In genomic region chr4:100106982-100107381, GRCh38 we compare ENCODE assay signal across 8 cellular contexts.
DNase-seq lines count a peak whose midpoint lies in the region; ATAC-seq and FAIRE-seq lines count a peak whose summit lies in the region.
"Had no signal": no experiment of that assay in that cellular context is flagged by ENCODE, and none has a peak within 500 bp of the region (broad histone marks: within the 10 kb centered on the region; RNA-seq: fewer than 3 reads in every experiment).

No MANE protein-coding gene starts in this region.

- no peaks in the 10 kb centered on the region for H3K36me3 Mint-ChIP-seq in stimulated activated effector memory CD8-positive, alpha-beta T cell treated with anti-CD3 and anti-CD28 coated beads, Interleukin-12 subunit alpha, Interleukin-12 subunit beta, amount 100 ng/mL, for 72 hours

- no peak overlapping the region for H3K27ac ChIP-seq in substantia nigra (ENCODE audit: low read depth, low read length, poor library complexity, severe bottlenecking)

- ATAC-seq in HG02885 (IDR thresholded peaks at IDR 0.05; ENCODE audit: poor library complexity, unreplicated experiment): peak; percentile 97
- ATAC-seq in stimulated activated effector memory CD8-positive, alpha-beta T cell treated with anti-CD3 and anti-CD28 coated beads, Interleukin-12 subunit alpha, Interleukin-12 subunit beta, amount 100 ng/mL, for 72 hours: peak; percentile 98

- DNase-seq in GM19239 (ENCODE audit: insufficient read length, low spot score) (peak; percentile 21), NOMO-1 treated with dmso at 0.1 percent for 144 hours (lab: John Stamatoyannopoulos, UW; ENCODE audit: unreplicated experiment) (peak; percentile 49), superior temporal gyrus (ENCODE audit: extremely low spot score) (no peak), substantia nigra (lab: John Stamatoyannopoulos, UW) (no peak), HPDE6-E6E7 (ENCODE audit: extremely low spot score) (no peak)
- DNase-seq in stimulated activated effector memory CD8-positive, alpha-beta T cell treated with anti-CD3 and anti-CD28 coated beads, Interleukin-12 subunit alpha, Interleukin-12 subunit beta, amount 100 ng/mL, for 72 hours (ENCODE audit: low spot score in 2 of 2): no peak

- H3K4me1 Mint-ChIP-seq in stimulated activated effector memory CD8-positive, alpha-beta T cell treated with anti-CD3 and anti-CD28 coated beads, Interleukin-12 subunit alpha, Interleukin-12 subunit beta, amount 100 ng/mL, for 72 hours: peaks cover 14% of the 10 kb centered on the region

- H3K27ac Mint-ChIP-seq in stimulated activated effector memory CD8-positive, alpha-beta T cell treated with anti-CD3 and anti-CD28 coated beads, Interleukin-12 subunit alpha, Interleukin-12 subunit beta, amount 100 ng/mL, for 72 hours: peak overlapping the region; percentile 74

- FAIRE-seq in GM19239 (lab: Jason Lieb, UNC): peak; percentile 92
- FAIRE-seq: colon had no signal

- H3K4me3 Mint-ChIP-seq in stimulated activated effector memory CD8-positive, alpha-beta T cell treated with anti-CD3 and anti-CD28 coated beads, Interleukin-12 subunit alpha, Interleukin-12 subunit beta, amount 100 ng/mL, for 72 hours: peak overlapping the region; percentile 28

- H3K9me3 Mint-ChIP-seq in stimulated activated effector memory CD8-positive, alpha-beta T cell treated with anti-CD3 and anti-CD28 coated beads, Interleukin-12 subunit alpha, Interleukin-12 subunit beta, amount 100 ng/mL, for 72 hours: no peaks in the 10 kb centered on the region

Comparison
In these comparisons a context has a peak if more than half of its experiments do, and no peak if none do; other contexts are left out.
1. DNase-seq: peak in GM19239 (single experiment) and NOMO-1 treated with dmso at 0.1 percent for 144 hours (single experiment); none in stimulated activated effector memory CD8-positive, alpha-beta T cell treated with anti-CD3 and anti-CD28 coated beads, Interleukin-12 subunit alpha, Interleukin-12 subunit beta, amount 100 ng/mL, for 72 hours (0 of 2), superior temporal gyrus (single experiment), substantia nigra (0 of 49) and HPDE6-E6E7 (single experiment).